In genomic region chr6:29752451-29753308, GRCh38 we compare ENCODE assay signal across 8 cellular contexts. TPM values are rescaled to one million over a fixed set of nuclear protein-coding genes. Genes with fewer than 3 reads are reported as not detected.
DNase-seq lines count a peak whose midpoint lies in the region; ATAC-seq and TF ChIP-seq lines count a peak whose summit lies in the region.

No MANE protein-coding gene starts in this region.

- peak overlapping the region; percentile 97 for H2AFZ ChIP-seq in osteoblast (ENCODE audit: low read length)

- H4K20me1 ChIP-seq in osteoblast (ENCODE audit: insufficient read depth, low read length) = no peaks in the 10 kb centered on the region

- WGBS in thymus = 1% methylated on average over 64 of the region's 64 CpGs

- peak overlapping the region; percentile 91 for H3K4me2 ChIP-seq in osteoblast (ENCODE audit: insufficient read depth, low read length)

- H3K36me3 ChIP-seq in SK-N-MC (ENCODE audit: insufficient read depth, low read length) = no peaks in the 10 kb centered on the region
- no peaks in the 10 kb centered on the region for H3K36me3 ChIP-seq in osteoblast (ENCODE audit: insufficient read depth, low read length)
- H3K36me3 ChIP-seq in thymus (ENCODE audit: control insufficient read depth, insufficient read depth) = no peaks in the 10 kb centered on the region

- no peak overlapping the region for H3K27ac ChIP-seq in SK-N-MC
- peak overlapping the region; percentile 64 for H3K27ac ChIP-seq in osteoblast (ENCODE audit: low read depth, low read length)
- peak overlapping the region; percentile 56 for H3K27ac ChIP-seq in thymus (ENCODE audit: low read depth)

- ATAC-seq in GM21786 (IDR thresholded peaks at IDR 0.05; ENCODE audit: unreplicated experiment) = peak; percentile 64
- peak; percentile 76 to 83 for ATAC-seq in activated naive CD4-positive, alpha-beta T cell treated with anti-CD3 and anti-CD28 coated beads, Interleukin-2, amount 50 U/mL, for 72 hours

- H3K27me3 ChIP-seq in osteoblast (ENCODE audit: insufficient read depth, low read length) = peaks cover 14% of the 10 kb centered on the region
- peaks cover 35% of the 10 kb centered on the region for H3K27me3 ChIP-seq in thymus (ENCODE audit: control insufficient read depth, insufficient read depth)

- peak overlapping the region; percentile 39 for H3K9ac ChIP-seq in SK-N-MC (ENCODE audit: insufficient read length)

- peaks cover 0 to 5% of the 10 kb centered on the region in 2 donors for H3K36me3 Mint-ChIP-seq in activated naive CD4-positive, alpha-beta T cell treated with anti-CD3 and anti-CD28 coated beads, Interleukin-2, amount 50 U/mL, for 72 hours

- peak overlapping the region; percentile 85 to 90 for H3K27ac Mint-ChIP-seq in activated naive CD4-positive, alpha-beta T cell treated with anti-CD3 and anti-CD28 coated beads, Interleukin-2, amount 50 U/mL, for 72 hours

- H3K4me1 ChIP-seq in osteoblast (ENCODE audit: insufficient read depth, low read length) (peaks cover 3% of the 10 kb centered on the region), thymus (ENCODE audit: control insufficient read depth, insufficient read depth, low read length) (peaks cover 3% of the 10 kb centered on the region)

- no peaks in the 10 kb centered on the region for H3K9me3 ChIP-seq in SK-N-MC (ENCODE audit: low read depth, low read length)
- no peaks in the 10 kb centered on the region for H3K9me3 ChIP-seq in osteoblast (ENCODE audit: low read depth, low read length)
- no peaks in the 10 kb centered on the region for H3K9me3 ChIP-seq in thymus (ENCODE audit: control insufficient read depth)

- peak; percentile 97 for TF ChIP-seq CTCF in osteoblast (IDR thresholded peaks at IDR 0.05; ENCODE audit: extremely low read depth, low read depth, low read length)

- no peaks in the 10 kb centered on the region for H3K79me2 ChIP-seq in osteoblast (ENCODE audit: insufficient read depth, low read length)

- H3K9me3 Mint-ChIP-seq in activated naive CD4-positive, alpha-beta T cell treated with anti-CD3 and anti-CD28 coated beads, Interleukin-2, amount 50 U/mL, for 72 hours = no peaks in the 10 kb centered on the region

- DNase-seq in Daoy (ENCODE audit: low read depth) (peak; percentile 98), Kasumi-1 (lab: John Stamatoyannopoulos, UW) (peak; percentile 92 to 94), SK-N-MC (ENCODE audit: low read depth, low spot score) (peak; percentile 63), glomerular visceral epithelial cell (ENCODE audit: extremely low spot score) (peak; percentile 97), osteoblast (ENCODE audit: insufficient read length, low spot score, missing footprints) (peak; percentile 96)
- DNase-seq in activated naive CD4-positive, alpha-beta T cell treated with anti-CD3 and anti-CD28 coated beads, Interleukin-2, amount 50 U/mL, for 72 hours (ENCODE audit: low spot score in 2 of 2) = peak; percentile 79 to 88

- H3K4me3 ChIP-seq in SK-N-MC = peak overlapping the region; percentile 75
- peak overlapping the region; percentile 86 for H3K4me3 ChIP-seq in osteoblast (ENCODE audit: insufficient read depth, low read length)
- peak overlapping the region; percentile 59 for H3K4me3 ChIP-seq in thymus (ENCODE audit: low read length)

RNA-seq across cellular contexts. Expression of gene HLA-F, which starts 29.4 kb away (rescaled TPM):
- total RNA-seq in Daoy (2014; rRNA removed; shearing (Covaris generic)) = 19.9 and 21.8 TPM in 2 replicates
- 100 to 1,000 TPM; 220 to 504 TPM for total RNA-seq in activated naive CD4-positive, alpha-beta T cell treated with anti-CD3 and anti-CD28 coated beads, Interleukin-2, amount 50 U/mL, for 72 hours
- total RNA-seq in osteoblast = 30.4 and 44.2 TPM in 2 replicates
- polyA plus RNA-seq in thymus = 530 TPM
